ENCODE assay signal across 9 cellular contexts in the genomic region with DNA sequence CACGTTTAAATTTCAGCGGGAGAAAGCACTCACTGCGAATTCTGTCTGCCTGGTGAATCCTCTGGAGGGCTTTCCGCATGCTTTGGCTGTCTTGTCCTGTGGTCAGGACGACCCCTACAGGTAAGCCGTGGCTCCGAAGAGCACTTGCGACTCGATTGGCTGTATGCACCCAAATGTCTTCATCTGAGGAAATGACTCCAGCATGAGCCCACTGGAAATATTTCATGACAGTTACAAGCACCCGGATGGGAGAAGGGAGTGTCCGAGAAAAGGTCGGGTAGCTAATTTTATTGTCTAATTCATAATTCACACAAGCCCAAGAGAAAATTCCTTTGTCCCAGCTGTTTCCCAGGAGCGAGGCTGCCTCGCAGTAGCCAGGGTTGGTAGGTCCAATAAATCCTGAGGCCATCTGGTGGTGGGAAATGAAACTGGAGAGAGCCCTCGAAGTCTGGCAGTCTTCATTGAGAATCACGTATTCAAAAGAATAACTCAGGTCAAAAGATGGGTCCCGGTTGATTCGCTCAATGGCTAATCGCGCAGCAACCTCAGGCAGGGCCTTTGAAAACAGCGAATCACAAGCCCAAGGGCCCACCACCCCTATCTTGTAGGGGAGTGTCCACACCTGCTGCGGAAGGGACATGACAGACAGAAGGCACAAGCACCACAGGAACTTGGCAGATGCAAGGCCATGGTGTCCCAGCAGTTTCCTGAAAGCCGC. TPM values are rescaled to one million over a fixed set of nuclear protein-coding genes. Genes with fewer than 3 reads are reported as not detected.
DNase-seq lines count a peak whose midpoint lies in the region; ATAC-seq, FAIRE-seq and TF ChIP-seq lines count a peak whose summit lies in the region.
"Had no signal": no experiment of that assay in that cellular context is flagged by ENCODE, and none has a peak within 500 bp of the region (broad histone marks: within the 10 kb centered on the region; RNA-seq: fewer than 3 reads in every experiment).

No MANE protein-coding gene starts in this region.

- H3K4me3 ChIP-seq in AG10803 (ENCODE audit: low read length) (no peak overlapping the region), kidney (ENCODE audit: low read length in 2 of 2) (peak overlapping the region in 1 of 2 donors; percentile 32), thoracic aorta (peak overlapping the region; percentile 56)

- ATAC-seq in thoracic aorta (ENCODE audit: insufficient number of reproducible peaks, low FRiP score, low read depth), result no peak

- peaks cover 21% of the 10 kb centered on the region for H3K27me3 Mint-ChIP-seq in MCF 10A (ENCODE audit: insufficient read depth, unreplicated experiment)

- DNase-seq in AG10803 (ENCODE audit: low read depth) (peak; percentile 37), GM13977 (ENCODE audit: low spot score) (no peak), NCI-H226 (peak; percentile 22), MCF 10A (ENCODE audit: unreplicated experiment) (peak; percentile 54), kidney (peak; percentile 62), thoracic aorta (ENCODE audit: low spot score) (no peak), activated gamma-delta T cell treated with Interleukin-2 at 50 U/mL for 16 hours (no peak)
- DNase-seq in activated naive CD4-positive, alpha-beta T cell treated with anti-CD3 and anti-CD28 coated beads, Interleukin-2, amount 50 U/mL, for 16 hours, result no peak

- H3K27ac Mint-ChIP-seq in MCF 10A (ENCODE audit: low read depth, unreplicated experiment), result no peak overlapping the region

- BruUV-seq in MCF 10A (replicated peaks; lab: Mats Ljungman, UMichigan), result no TSS peak

- H3K27ac ChIP-seq in kidney (ENCODE audit: low read depth in 2 of 2, low read length in 2 of 2) (no peak overlapping the region), thoracic aorta (no peak overlapping the region)

- no peak overlapping the region for H3K4me3 Mint-ChIP-seq in MCF 10A (ENCODE audit: unreplicated experiment)

- H3K4me1 Mint-ChIP-seq in MCF 10A (ENCODE audit: insufficient read depth, unreplicated experiment), result peaks cover 9% of the 10 kb centered on the region

- H3K9ac ChIP-seq in kidney (ENCODE audit: low read length in 2 of 2), result peak overlapping the region in 1 of 2 donors; percentile 26

- no peaks in the 10 kb centered on the region for H3K36me3 Mint-ChIP-seq in MCF 10A (ENCODE audit: insufficient read depth, unreplicated experiment)

- H3K4me1 ChIP-seq in kidney (ENCODE audit: control insufficient read depth in 1 of 2, insufficient read depth in 1 of 2, low read depth in 1 of 2, low read length in 2 of 2), result no peaks in the 10 kb centered on the region
- H3K4me1 ChIP-seq in thoracic aorta (ENCODE audit: control insufficient read depth in 1 of 2, low read depth in 2 of 2), result no peaks in the 10 kb centered on the region

- POLR2A ChIA-PET in MCF 10A (lab: Yijun Ruan, JAX), result no interaction called here

- peak; percentile 23 for FAIRE-seq in kidney (lab: Jason Lieb, UNC)

- CTCF ChIA-PET in MCF 10A (lab: Yijun Ruan, JAX), result interaction anchor here (0.6 to 7.6 kb wide), 7 partner anchors 10 to 1276 kb away, joined by 3 to 52 read pairs (median 4); no protein-coding TSS in a partner anchor

- no peaks in the 10 kb centered on the region for H3K9me3 ChIP-seq in kidney (ENCODE audit: control insufficient read depth in 1 of 2, low read length in 2 of 2)
- no peaks in the 10 kb centered on the region for H3K9me3 ChIP-seq in thoracic aorta

- peak; percentile 52 for TF ChIP-seq CTCF in AG10803 (conservative IDR thresholded peaks at IDR 0.05; ENCODE audit: low read length)
- peak; percentile 20 for TF ChIP-seq CTCF in GM13977 (IDR thresholded peaks at IDR 0.05; ENCODE audit: extremely low read depth, insufficient read depth, missing control alignments)
- TF ChIP-seq CTCF in MCF 10A (IDR thresholded peaks at IDR 0.05; ENCODE audit: unreplicated experiment), result peak; percentile 19
- TF ChIP-seq CTCF in kidney (IDR thresholded peaks at IDR 0.05; ENCODE audit: borderline replicate concordance, extremely low read depth, insufficient read depth), result peak; percentile 39
- peak; percentile 45 for TF ChIP-seq CTCF in thoracic aorta (IDR thresholded peaks at IDR 0.05)

- H3K36me3 ChIP-seq in kidney (ENCODE audit: control insufficient read depth in 1 of 2, insufficient read depth in 2 of 2, low read length in 2 of 2) (no peaks in the 10 kb centered on the region), thoracic aorta (no peaks in the 10 kb centered on the region)

- intact Hi-C loops in MCF 10A (cut with micrococcal nuclease), result loop anchor here (5.0 kb wide), 1 partner anchor 778 kb away; no protein-coding TSS in a partner anchor
- intact Hi-C loops in kidney (cut with DNase I), result no loop called here

- H3K27me3 ChIP-seq in thoracic aorta (replicated peaks; ENCODE audit: insufficient read depth), result no peaks in the 10 kb centered on the region

- in situ Hi-C loops in GM13977 (cut with MboI; ENCODE audit: low pct_unique_long_range_greater_than_20kb, low sequenced_read_pairs, unreplicated experiment), result no loop called here

- H3K9me3 Mint-ChIP-seq in MCF 10A (ENCODE audit: unreplicated experiment), result no peaks in the 10 kb centered on the region

RNA-seq across cellular contexts. Expression of a gene that starts 6.6 kb away (rescaled TPM):
- not detected in 2 replicates for total RNA-seq in MCF 10A (2022)
- total RNA-seq in kidney, result not detected
- polyA plus RNA-seq in kidney (ENCODE audit: insufficient read depth, low read depth, low replicate concordance), result not detected
- not detected for total RNA-seq in thoracic aorta
- total RNA-seq: mononuclear cell had no signal

Comparison
In these comparisons a context has a peak if more than half of its experiments do, and no peak if none do; other contexts are left out.
1. DNase-seq: peak in AG10803 (single experiment), NCI-H226 (single experiment), MCF 10A (single experiment) and kidney (single experiment); none in GM13977 (single experiment), thoracic aorta (single experiment), activated gamma-delta T cell treated with Interleukin-2 at 50 U/mL for 16 hours (single experiment) and activated naive CD4-positive, alpha-beta T cell treated with anti-CD3 and anti-CD28 coated beads, Interleukin-2, amount 50 U/mL, for 16 hours (single experiment).
2. Peak in every context shown above with its lines, with median percentiles within 50 percentile points of each other: CTCF ChIP-seq.